ENCODE assay signal across 20 cellular contexts in genomic region chr11:28539239-28540025, GRCh38.
DNase-seq lines count a peak whose midpoint lies in the region; ATAC-seq and TF ChIP-seq lines count a peak whose summit lies in the region.
"Had no signal": no experiment of that assay in that cellular context is flagged by ENCODE, and none has a peak within 500 bp of the region (broad histone marks: within the 10 kb centered on the region; RNA-seq: fewer than 3 reads in every experiment).

No MANE protein-coding gene starts in this region.

- no peaks in the 10 kb centered on the region for H3K9me3 ChIP-seq in breast epithelium
- H3K9me3 ChIP-seq in RWPE2 (ENCODE audit: severe bottlenecking), result no peaks in the 10 kb centered on the region
- no peaks in the 10 kb centered on the region for H3K9me3 ChIP-seq in osteoblast (ENCODE audit: low read depth, low read length)

- H3K27ac ChIP-seq in breast epithelium (no peak overlapping the region), RWPE2 (ENCODE audit: poor library complexity, severe bottlenecking) (no peak overlapping the region), osteoblast (ENCODE audit: low read depth, low read length) (no peak overlapping the region)

- BruUV-seq in MCF 10A (replicated peaks; lab: Mats Ljungman, UMichigan), result no TSS peak

- POLR2A ChIA-PET in MCF 10A (lab: Yijun Ruan, JAX), result no interaction called here

- no peak overlapping the region for H3K27ac Mint-ChIP-seq in MCF 10A (ENCODE audit: low read depth, unreplicated experiment)
- no peak overlapping the region for H3K27ac Mint-ChIP-seq in activated T-helper 17 cell treated with anti-CD3 and anti-CD28 coated beads, Interleukin-2, amount 50 U/mL, for 72 hours
- H3K27ac Mint-ChIP-seq: CD8-positive, alpha-beta T cell had no signal

- DNase-seq in MCF 10A (ENCODE audit: unreplicated experiment) (peak; percentile 14), breast epithelium (ENCODE audit: low spot score in 2 of 2) (no peak), RWPE2 (ENCODE audit: low spot score) (no peak), fibroblast of villous mesenchyme (ENCODE audit: low read depth) (peak; percentile 19), osteoblast (ENCODE audit: insufficient read length, low spot score, missing footprints) (no peak)
- DNase-seq in NK-92 treated with Interleukin-12 subunit alpha and Interleukin-12 subunit beta, amount 100 ng/mL, for 24 hours (lab: John Stamatoyannopoulos, UW), result no peak
- DNase-seq: 8988T; AML-193; C1 segment of cervical spinal cord; CD8-positive, alpha-beta T cell; DMS153; KBM-7; NCI-H1092; NCI-H146; NCI-H2029; NCI-H345; NCI-H524; SHP77 had no signal

- H3K36me3 ChIP-seq in breast epithelium (no peaks in the 10 kb centered on the region), RWPE2 (ENCODE audit: low read depth) (no peaks in the 10 kb centered on the region), osteoblast (ENCODE audit: insufficient read depth, low read length) (no peaks in the 10 kb centered on the region)

- ATAC-seq in RWPE2 (ENCODE audit: low read depth) (peak; percentile 58), GM21526 (IDR thresholded peaks at IDR 0.05; ENCODE audit: low FRiP score, unreplicated experiment) (no peak)
- no peak for ATAC-seq in activated T-helper 17 cell treated with anti-CD3 and anti-CD28 coated beads, Interleukin-2, amount 50 U/mL, for 72 hours (replicated peaks)
- ATAC-seq: CD8-positive, alpha-beta T cell had no signal

- no peak overlapping the region for H3K4me3 Mint-ChIP-seq in MCF 10A (ENCODE audit: unreplicated experiment)
- H3K4me3 Mint-ChIP-seq in activated T-helper 17 cell treated with anti-CD3 and anti-CD28 coated beads, Interleukin-2, amount 50 U/mL, for 72 hours, result no peak overlapping the region
- H3K4me3 Mint-ChIP-seq: CD8-positive, alpha-beta T cell had no signal

- H3K4me2 ChIP-seq in osteoblast (ENCODE audit: insufficient read depth, low read length), result no peak overlapping the region

- H2AFZ ChIP-seq in osteoblast (ENCODE audit: low read length), result no peak overlapping the region

- H3K9me3 Mint-ChIP-seq in MCF 10A (ENCODE audit: unreplicated experiment), result no peaks in the 10 kb centered on the region
- H3K9me3 Mint-ChIP-seq in activated T-helper 17 cell treated with anti-CD3 and anti-CD28 coated beads, Interleukin-2, amount 50 U/mL, for 72 hours, result no peaks in the 10 kb centered on the region
- H3K9me3 Mint-ChIP-seq: CD8-positive, alpha-beta T cell had no signal

- H4K20me1 ChIP-seq in osteoblast (ENCODE audit: insufficient read depth, low read length), result no peaks in the 10 kb centered on the region

- no peak for TF ChIP-seq POLR2A in breast epithelium (IDR thresholded peaks at IDR 0.05)

- intact Hi-C loops in MCF 10A (cut with micrococcal nuclease) (no loop called here), breast epithelium (cut with DNase I; ENCODE audit: low total_unique reads) (no loop called here)

- H3K79me2 ChIP-seq in osteoblast (ENCODE audit: insufficient read depth, low read length), result no peaks in the 10 kb centered on the region

- CTCF ChIA-PET in MCF 10A (lab: Yijun Ruan, JAX), result interaction anchor here (0.8 to 2.3 kb wide), 2 partner anchors 10 to 13 kb away, joined by 3 to 5 read pairs; no protein-coding TSS in a partner anchor

- peaks cover 6% of the 10 kb centered on the region for H3K36me3 Mint-ChIP-seq in MCF 10A (ENCODE audit: insufficient read depth, unreplicated experiment)
- H3K36me3 Mint-ChIP-seq in activated T-helper 17 cell treated with anti-CD3 and anti-CD28 coated beads, Interleukin-2, amount 50 U/mL, for 72 hours (ENCODE audit: low read depth), result no peaks in the 10 kb centered on the region
- H3K36me3 Mint-ChIP-seq: CD8-positive, alpha-beta T cell had no signal

- H3K4me3 ChIP-seq in breast epithelium (no peak overlapping the region), RWPE2 (ENCODE audit: severe bottlenecking) (no peak overlapping the region), fibroblast of villous mesenchyme (ENCODE audit: low read depth, low read length) (no peak overlapping the region), osteoblast (ENCODE audit: insufficient read depth, low read length) (no peak overlapping the region)

- H3K27me3 Mint-ChIP-seq in MCF 10A (ENCODE audit: insufficient read depth, unreplicated experiment), result no peaks in the 10 kb centered on the region
- H3K27me3 Mint-ChIP-seq in activated T-helper 17 cell treated with anti-CD3 and anti-CD28 coated beads, Interleukin-2, amount 50 U/mL, for 72 hours, result peaks cover 3% of the 10 kb centered on the region

- H3K4me1 ChIP-seq in breast epithelium (no peaks in the 10 kb centered on the region), RWPE2 (ENCODE audit: insufficient read depth, poor library complexity, severe bottlenecking) (peaks cover 25% of the 10 kb centered on the region), osteoblast (ENCODE audit: insufficient read depth, low read length) (no peaks in the 10 kb centered on the region)

- H3K4me1 Mint-ChIP-seq in MCF 10A (ENCODE audit: insufficient read depth, unreplicated experiment), result no peaks in the 10 kb centered on the region
- H3K4me1 Mint-ChIP-seq in activated T-helper 17 cell treated with anti-CD3 and anti-CD28 coated beads, Interleukin-2, amount 50 U/mL, for 72 hours, result no peaks in the 10 kb centered on the region

- no peaks in the 10 kb centered on the region for H3K27me3 ChIP-seq in breast epithelium
- no peaks in the 10 kb centered on the region for H3K27me3 ChIP-seq in RWPE2 (ENCODE audit: insufficient read depth, poor library complexity, severe bottlenecking)
- H3K27me3 ChIP-seq in osteoblast (ENCODE audit: insufficient read depth, low read length), result no peaks in the 10 kb centered on the region

- TF ChIP-seq CTCF in MCF 10A (IDR thresholded peaks at IDR 0.05; ENCODE audit: unreplicated experiment), result no peak
- no peak for TF ChIP-seq CTCF in breast epithelium (IDR thresholded peaks at IDR 0.05)
- no peak for TF ChIP-seq CTCF in RWPE2 (IDR thresholded peaks at IDR 0.05; ENCODE audit: poor library complexity, severe bottlenecking)
- TF ChIP-seq CTCF in fibroblast of villous mesenchyme (IDR thresholded peaks at IDR 0.05; ENCODE audit: insufficient read depth, low read depth, low read length), result no peak
- TF ChIP-seq CTCF in osteoblast (IDR thresholded peaks at IDR 0.05; ENCODE audit: extremely low read depth, low read depth, low read length), result no peak

Comparison
In these comparisons a context has a peak if more than half of its experiments do, and no peak if none do; other contexts are left out.
1. DNase-seq: peak in MCF 10A (single experiment) and fibroblast of villous mesenchyme (single experiment); none in breast epithelium (0 of 2), RWPE2 (single experiment), osteoblast (single experiment) and NK-92 treated with Interleukin-12 subunit alpha and Interleukin-12 subunit beta, amount 100 ng/mL, for 24 hours (single experiment).